9 cellular contexts compared by ENCODE assay signal in genomic region chr7:104980969-104981670, GRCh38. TPM values are rescaled to one million over a fixed set of nuclear protein-coding genes. Genes with fewer than 3 reads are reported as not detected.
DNase-seq lines count a peak whose midpoint lies in the region; ATAC-seq, FAIRE-seq and TF ChIP-seq lines count a peak whose summit lies in the region.
"Had no signal": no experiment of that assay in that cellular context is flagged by ENCODE, and none has a peak within 500 bp of the region (broad histone marks: within the 10 kb centered on the region; RNA-seq: fewer than 3 reads in every experiment).

No MANE protein-coding gene starts in this region.

- WGBS in small intestine, 3 donors: 41 to 42% (median 41%) methylated on average over 4 of the region's 4 CpGs

- CTCF ChIA-PET in AG04449 (lab: Yijun Ruan, JAX): interaction anchor here (0.7 to 6.5 kb wide), 42 partner anchors 8 to 1484 kb away, joined by 3 to 57 read pairs (median 5); partner anchors contain the start of gene KMT2E

- peak overlapping the region; percentile 97; the same call in 1 of the 2 replicates for H3K27ac ChIP-seq in VCaP
- no peak overlapping the region for H3K27ac ChIP-seq in small intestine (ENCODE audit: low read depth in 1 of 2, low read length in 1 of 2)

- ATAC-seq in GM21447 (IDR thresholded peaks at IDR 0.05; ENCODE audit: unreplicated experiment) (no peak), HG03280 (IDR thresholded peaks at IDR 0.05; ENCODE audit: unreplicated experiment) (no peak)

- POLR2A ChIA-PET in AG04449 (lab: Yijun Ruan, JAX): interaction anchor here (0.6 to 4.9 kb wide), 4 partner anchors 9 to 137 kb away, joined by 3 to 56 read pairs (median 3); partner anchors contain the start of gene KMT2E

- no peak for FAIRE-seq in small intestine (lab: Jason Lieb, UNC)
- FAIRE-seq: frontal cortex had no signal

- no peaks in the 10 kb centered on the region for H3K27me3 ChIP-seq in small intestine (ENCODE audit: control insufficient read depth in 2 of 2, insufficient read depth in 2 of 2, low read length in 2 of 2)

- DNase-seq in AG04449 (ENCODE audit: low read depth, low spot score): no peak
- peak; percentile 55 for DNase-seq in NCI-H2081 treated with DMSO at 0.1 percent for 48 hours (lab: John Stamatoyannopoulos, UW)
- peak; percentile 58 for DNase-seq in globus pallidus (ENCODE audit: low spot score)
- DNase-seq in small intestine: peak; percentile 59

- TF ChIP-seq CTCF in AG04449 (IDR thresholded peaks at IDR 0.05; ENCODE audit: insufficient read depth, low read length, missing control alignments) (peak; percentile 39), GM12873 (IDR thresholded peaks at IDR 0.05; ENCODE audit: insufficient read depth, low read depth, low read length, missing control alignments) (peak; percentile 66), VCaP (conservative IDR thresholded peaks at IDR 0.05) (peak; percentile 84)

- H3K4me3 ChIP-seq in AG04449 (ENCODE audit: low read depth, low read length): no peak overlapping the region
- H3K4me3 ChIP-seq in small intestine (ENCODE audit: low read depth in 1 of 2, low read length in 2 of 2): no peak overlapping the region

- H3K36me3 ChIP-seq in small intestine (ENCODE audit: control insufficient read depth in 2 of 2, insufficient read depth in 2 of 2, low read length in 2 of 2): no peaks in the 10 kb centered on the region

- peaks cover 0 to 18% of the 10 kb centered on the region in 2 donors for H3K4me1 ChIP-seq in small intestine (ENCODE audit: control insufficient read depth in 2 of 2, insufficient read depth in 1 of 2, low read depth in 1 of 2, low read length in 1 of 2)

- no peaks in the 10 kb centered on the region for H3K9me3 ChIP-seq in small intestine (ENCODE audit: control insufficient read depth, low read depth)

RNA-seq across cellular contexts. Expression of gene KMT2E, which starts 32.9 kb away (rescaled TPM):
- 10 to 100 TPM; 11.1 to 20.0 (median 12.5) TPM for polyA plus RNA-seq in small intestine
